Comparison of ENCODE assay signal across 14 cellular contexts in the genomic region with DNA sequence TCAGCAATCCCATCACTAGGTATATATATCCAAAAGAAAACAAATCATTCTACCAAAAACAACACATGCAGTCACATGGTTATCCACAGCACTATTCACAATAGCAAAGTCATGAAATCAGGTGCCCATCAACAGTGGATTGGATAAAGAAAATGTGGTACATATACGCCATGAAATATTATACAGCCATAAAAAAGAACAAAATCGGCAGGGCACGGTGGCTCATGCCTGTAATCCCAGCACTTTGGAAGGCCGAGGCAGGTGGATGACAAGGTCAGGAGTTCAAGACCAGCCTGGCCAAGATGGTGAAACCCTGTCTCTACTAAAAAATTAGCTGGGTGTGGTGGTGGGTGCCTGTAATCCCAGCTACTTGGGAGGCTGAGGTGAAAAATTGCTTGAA. TPM values are rescaled to one million over a fixed set of nuclear protein-coding genes. Genes with fewer than 3 reads are reported as not detected.
"Had no signal": no experiment of that assay in that cellular context is flagged by ENCODE, and none has a peak within 500 bp of the region (broad histone marks: within the 10 kb centered on the region; RNA-seq: fewer than 3 reads in every experiment).

No MANE protein-coding gene starts in this region.

RNA-seq across cellular contexts. Expression of gene PKD2L2, which starts 55.0 kb away (rescaled TPM):
- total RNA-seq: activated naive CD4-positive, alpha-beta T cell treated with anti-CD3 and anti-CD28 coated beads for 36 hours; activated naive CD8-positive, alpha-beta T cell treated with anti-CD3 and anti-CD28 coated beads for 36 hours; activated naive CD8-positive, alpha-beta T cell treated with anti-CD3 and anti-CD28 coated beads, Interleukin-2, amount 10 ng/mL, durations not matched to agents 7 days and 5 days; activated T-cell treated with anti-CD3 and anti-CD28 coated beads, Interleukin-2, amount 50 U/mL, for 4 hours; activated T-helper 1 cell treated with anti-CD3 and anti-CD28 coated beads, Interleukin-12 subunit alpha, Interleukin-12 subunit beta, Interleukin-2, Interleukin-4 antibody, amounts not matched to agents 30 ng/mL and 10 ng/mL and 1 ng/mL, durations not matched to agents 14 hours and 24 hours and 36 hours; activated T-helper 2 cell treated with anti-CD3 and anti-CD28 coated beads, Interferon-gamma antibody, Interleukin-2, Interleukin-4, amounts not matched to agents 10 μg/mL and 5 μg/mL and 100 μg/mL, durations not matched to agents 14 hours and 24 hours and 36 hours; aorta; ascending aorta; astrocyte; body of pancreas; bronchial epithelial cell; cardiac muscle cell; cerebellum; chondrocyte had no signal
- polyA plus RNA-seq: aorta, cardiac muscle cell had no signal
